In the genomic region with DNA sequence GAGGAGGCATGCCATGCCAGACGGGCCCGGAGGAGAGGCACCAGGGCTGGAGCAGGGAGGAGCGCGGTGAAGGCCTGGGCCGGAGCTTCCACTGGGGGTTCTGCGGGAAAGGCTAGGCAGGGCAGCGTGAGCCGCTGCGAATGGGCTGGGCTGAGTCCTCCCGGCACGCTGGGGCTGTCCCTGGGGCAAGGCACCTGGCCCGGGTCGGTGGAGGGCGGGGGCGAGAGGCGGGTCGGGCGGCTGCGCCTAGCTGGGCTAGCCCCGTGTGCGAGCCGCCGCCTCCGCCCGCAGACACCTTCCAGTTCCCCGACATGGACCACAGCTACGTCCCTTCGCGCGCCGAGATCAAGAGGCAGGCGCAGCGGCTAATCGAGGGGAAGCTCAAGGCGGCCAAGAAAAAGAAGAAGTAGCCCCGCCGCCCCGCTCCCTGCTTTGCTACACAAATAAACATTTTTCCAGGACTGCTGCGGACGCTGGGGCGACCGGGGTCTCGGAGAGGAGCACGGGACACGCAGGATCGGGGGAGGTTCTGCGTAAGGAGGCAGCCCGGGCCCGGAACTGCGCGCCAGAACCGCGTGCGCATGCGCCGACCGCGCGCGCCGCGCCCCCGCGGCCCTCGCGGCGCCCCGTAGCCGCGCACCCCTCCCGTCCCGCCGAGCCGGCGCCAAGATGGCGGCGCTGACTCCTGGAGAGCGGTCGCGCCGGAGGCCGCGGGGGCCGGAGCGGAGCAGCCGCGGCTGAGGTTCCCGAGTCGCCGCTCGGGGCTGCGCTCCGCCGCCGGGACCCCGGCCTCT, we compare ENCODE assay signal across 1 cellular context.
TF ChIP-seq lines count a peak whose summit lies in the region.

Gene RABL6 (plus strand): TSS at position 668 of the 794 bp plus-strand sequence. CDS start 249 bp downstream, outside the sequence.

TF ChIP-seq in PFSK-1, 5 proteins besides CTCF, POLR2A, EP300 and RAD21:
- TF ChIP-seq REST (IDR thresholded peaks at IDR 0.05; ENCODE audit: insufficient read depth in 1 of 2, low read depth in 2 of 2, low read length in 2 of 2): no peak
- peak; percentile 73; the same call in 1 of the 2 replicates for TF ChIP-seq POLR2AphosphoS5 (IDR thresholded peaks at IDR 0.05; ENCODE audit: low read depth, low read length)
- peak; percentile 96 for TF ChIP-seq TAF1 (IDR thresholded peaks at IDR 0.05; ENCODE audit: borderline replicate concordance, insufficient read depth, low read length)
TF ChIP-seq in PFSK-1: peak in this region for 2.
